ENCODE assay signal across 8 cellular contexts in genomic region chr14:61438860-61439765, GRCh38.
DNase-seq lines count a peak whose midpoint lies in the region; ATAC-seq and TF ChIP-seq lines count a peak whose summit lies in the region.

No MANE protein-coding gene starts in this region.

- peak overlapping the region; percentile 84 to 98 for H3K27ac Mint-ChIP-seq in stimulated activated naive CD8-positive, alpha-beta T cell treated with anti-CD3 and anti-CD28 coated beads, Interleukin-15, amount 100 ng/mL, for 72 hours

- intact Hi-C loops in OCI-LY7 (cut with micrococcal nuclease; ENCODE audit: unreplicated experiment): no loop called here

- H3K4me1 ChIP-seq in HEK293 (ENCODE audit: control insufficient read depth, insufficient read depth, low read length) (peaks cover 22% of the 10 kb centered on the region), OCI-LY7 (ENCODE audit: insufficient read depth, low read length, poor library complexity, severe bottlenecking) (no peaks in the 10 kb centered on the region)

- H3K27ac ChIP-seq in HEK293 (ENCODE audit: extremely low read depth, low read depth, low read length) (no peak overlapping the region), OCI-LY7 (ENCODE audit: low read depth, low read length, poor library complexity, severe bottlenecking) (no peak overlapping the region)

- POLR2A ChIA-PET in HEK293 (lab: Yijun Ruan, JAX) (no interaction called here), OCI-LY7 (lab: Charles Lee) (no interaction called here)

- TF ChIP-seq CTCF in HEK293 (tag by site-specific recombination; IDR thresholded peaks at IDR 0.05) (no peak), OCI-LY7 (conservative IDR thresholded peaks at IDR 0.05; ENCODE audit: low read length) (no peak)

- H3K4me3 ChIP-seq in HEK293 (ENCODE audit: low read depth, low read length): no peak overlapping the region
- H3K4me3 ChIP-seq in OCI-LY7 (ENCODE audit: low read depth, low read length, poor library complexity, severe bottlenecking): no peak overlapping the region

- no TSS peak for BruUV-seq in OCI-LY7 (replicated peaks; lab: Mats Ljungman, UMichigan)

- H3K9me3 ChIP-seq in HEK293 (ENCODE audit: control insufficient read depth, insufficient read depth, low read depth, low read length) (no peaks in the 10 kb centered on the region), OCI-LY7 (ENCODE audit: low read length) (no peaks in the 10 kb centered on the region)

- peaks cover 97% of the 10 kb centered on the region for H3K4me1 Mint-ChIP-seq in stimulated activated naive CD8-positive, alpha-beta T cell treated with anti-CD3 and anti-CD28 coated beads, Interleukin-15, amount 100 ng/mL, for 72 hours

- H3K4me3 Mint-ChIP-seq in stimulated activated naive CD8-positive, alpha-beta T cell treated with anti-CD3 and anti-CD28 coated beads, Interleukin-15, amount 100 ng/mL, for 72 hours: peak overlapping the region; percentile 86 to 95

- peak; percentile 64 for DNase-seq in EL
- DNase-seq in OCI-LY7 (ENCODE audit: low spot score): no peak
- peak; percentile 71 for DNase-seq in brain pericyte (ENCODE audit: low read depth, low spot score)
- peak; percentile 64 for DNase-seq in kidney tubule cell (ENCODE audit: low spot score)
- peak; percentile 30 to 63 for DNase-seq in stimulated activated naive CD8-positive, alpha-beta T cell treated with anti-CD3 and anti-CD28 coated beads, Interleukin-15, amount 100 ng/mL, for 72 hours
- no peak for DNase-seq in NCI-H345 (lab: John Stamatoyannopoulos, UW)

- no peak overlapping the region; the same call in 1 of the 2 replicates for H3K4me2 ChIP-seq in OCI-LY7 (ENCODE audit: low read length)

- CTCF ChIA-PET in HEK293 (lab: Yijun Ruan, JAX): interaction anchor here (1.2 kb wide), 1 partner anchor 142 kb away, joined by 4 read pairs; no protein-coding TSS in a partner anchor
- CTCF ChIA-PET in OCI-LY7 (lab: Charles Lee; ENCODE audit: unreplicated experiment): no interaction called here

- H3K27me3 Mint-ChIP-seq in stimulated activated naive CD8-positive, alpha-beta T cell treated with anti-CD3 and anti-CD28 coated beads, Interleukin-15, amount 100 ng/mL, for 72 hours: no peaks in the 10 kb centered on the region

- no peaks in the 10 kb centered on the region for H3K9me2 ChIP-seq in OCI-LY7 (ENCODE audit: insufficient read depth, low read length)

- peak; percentile 59 for ATAC-seq in stimulated activated naive CD8-positive, alpha-beta T cell treated with anti-CD3 and anti-CD28 coated beads, Interleukin-15, amount 100 ng/mL, for 72 hours
- no peak for ATAC-seq in HG03457 (IDR thresholded peaks at IDR 0.05; ENCODE audit: unreplicated experiment)

- 0 out of 2 replicates have a peak overlapping the region, but pooled peaks have one; percentile 22 for H2AFZ ChIP-seq in OCI-LY7 (ENCODE audit: low read length)

- no peaks in the 10 kb centered on the region for H3K9me3 Mint-ChIP-seq in stimulated activated naive CD8-positive, alpha-beta T cell treated with anti-CD3 and anti-CD28 coated beads, Interleukin-15, amount 100 ng/mL, for 72 hours

- no peaks in the 10 kb centered on the region for H3K79me2 ChIP-seq in OCI-LY7 (ENCODE audit: insufficient read depth, low read depth, low read length)

- no peaks in the 10 kb centered on the region for H4K20me1 ChIP-seq in OCI-LY7 (ENCODE audit: insufficient read depth, low read length)

- H3K36me3 ChIP-seq in HEK293 (ENCODE audit: control insufficient read depth in 2 of 2, insufficient read depth in 1 of 2, low read length in 2 of 2) (no peaks in the 10 kb centered on the region), OCI-LY7 (ENCODE audit: insufficient read depth, low read length) (no peaks in the 10 kb centered on the region)

TF ChIP-seq in HEK293, 187 proteins besides CTCF, POLR2A, EP300 and RAD21 (continues in another document):
- TF ChIP-seq ZBTB21 (tag by site-specific recombination; IDR thresholded peaks at IDR 0.05): peak; percentile 48; the same call in 1 of the 2 replicates
- no peak for TF ChIP-seq ZBTB26 (tag by site-specific recombination; optimal IDR thresholded peaks at IDR 0.05)
- TF ChIP-seq ZBTB17 (tag by site-specific recombination; IDR thresholded peaks at IDR 0.05): peak; percentile 53
- TF ChIP-seq EGR2 (tag by site-specific recombination; IDR thresholded peaks at IDR 0.05; ENCODE audit: low read depth): peak; percentile 36; the same call in 1 of the 2 replicates
- TF ChIP-seq ZEB2 (tag by site-specific recombination; IDR thresholded peaks at IDR 0.05): peak; percentile 83
- peak; percentile 29; the same call in 1 of the 2 replicates for TF ChIP-seq KLF10 (tag by site-specific recombination; IDR thresholded peaks at IDR 0.05)
- peak; percentile 40; the same call in 1 of the 2 replicates for TF ChIP-seq IKZF3 (tag by site-specific recombination; IDR thresholded peaks at IDR 0.05)
- peak; percentile 36; the same call in 1 of the 2 replicates for TF ChIP-seq ZNF362 (tag by site-specific recombination; IDR thresholded peaks at IDR 0.05)
- TF ChIP-seq GLIS1 (tag by site-specific recombination; IDR thresholded peaks at IDR 0.05): peak; percentile 4; the same call in 1 of the 2 replicates
- peak; percentile 34; the same call in 1 of the 2 replicates for TF ChIP-seq ZNF449 (tag by site-specific recombination; IDR thresholded peaks at IDR 0.05)
- peak; percentile 78; the same call in 1 of the 2 replicates for TF ChIP-seq ZNF629 (tag by site-specific recombination; IDR thresholded peaks at IDR 0.05)
- peak; percentile 60; the same call in 1 of the 2 replicates for TF ChIP-seq ZNF600 (tag by site-specific recombination; IDR thresholded peaks at IDR 0.05)
- peak; percentile 77 for TF ChIP-seq ZBTB6 (tag by site-specific recombination; IDR thresholded peaks at IDR 0.05)
- peak; percentile 72 for TF ChIP-seq ZIC2 (tag by site-specific recombination; IDR thresholded peaks at IDR 0.05)
- TF ChIP-seq ZNF776 (tag by site-specific recombination; IDR thresholded peaks at IDR 0.05; ENCODE audit: borderline replicate concordance): no peak
- TF ChIP-seq ZNF19 (tag by site-specific recombination; IDR thresholded peaks at IDR 0.05; ENCODE audit: low read depth): no peak
- TF ChIP-seq INSM2 (tag by site-specific recombination; IDR thresholded peaks at IDR 0.05): peak; percentile 64; the same call in 1 of the 2 replicates
- TF ChIP-seq KLF8 (tag by site-specific recombination; IDR thresholded peaks at IDR 0.05): no peak
- peak; percentile 65 for TF ChIP-seq ZFHX2 (tag by site-specific recombination; conservative IDR thresholded peaks at IDR 0.05)
- TF ChIP-seq ZNF707 (tag by site-specific recombination; IDR thresholded peaks at IDR 0.05): no peak
- peak; percentile 89 for TF ChIP-seq OSR2 (tag by site-specific recombination; IDR thresholded peaks at IDR 0.05)

Comparison
In these comparisons a context has a peak if more than half of its experiments do, and no peak if none do; other contexts are left out.
1. DNase-seq: peak in EL (single experiment), brain pericyte (single experiment), kidney tubule cell (single experiment) and stimulated activated naive CD8-positive, alpha-beta T cell treated with anti-CD3 and anti-CD28 coated beads, Interleukin-15, amount 100 ng/mL, for 72 hours (2 of 2); none in OCI-LY7 (single experiment) and NCI-H345 (single experiment).